ENCODE assay signal across 21 cellular contexts in the genomic region with DNA sequence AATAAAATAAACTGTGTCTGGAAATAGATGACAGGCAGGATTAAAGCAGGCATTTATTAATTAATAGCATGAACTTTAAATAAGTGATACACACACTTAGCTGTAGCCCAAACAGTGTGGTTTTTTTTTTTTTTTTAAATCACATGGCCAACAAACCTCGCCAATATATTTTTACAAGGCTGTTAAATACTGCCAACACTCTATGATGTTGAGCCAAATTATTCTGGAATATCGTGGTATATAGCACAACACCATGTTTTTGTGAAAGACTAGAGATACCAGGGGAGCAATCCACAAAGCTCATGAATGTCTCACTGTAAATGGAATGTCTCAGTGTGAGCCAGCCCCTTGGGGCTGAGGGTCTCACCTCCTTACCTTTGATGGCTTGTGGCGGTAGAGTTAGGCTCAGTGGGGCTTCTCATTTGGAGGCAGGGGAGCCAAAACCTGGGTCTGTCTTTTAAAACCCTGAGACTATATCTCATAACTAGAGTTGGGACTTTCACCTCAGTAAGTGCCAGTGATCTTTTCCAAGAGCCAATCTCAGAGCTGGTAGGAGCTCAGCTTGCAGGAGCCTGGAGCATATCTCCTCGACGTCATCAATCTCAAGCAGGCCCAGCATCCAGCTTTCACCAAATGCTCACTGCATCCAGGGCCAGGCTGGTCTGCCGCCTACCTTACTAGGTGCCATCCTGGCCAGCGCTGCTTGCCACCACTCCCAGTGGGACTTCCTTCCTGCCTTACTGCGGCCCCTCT.
"Had no signal": no experiment of that assay in that cellular context is flagged by ENCODE, and none has a peak within 500 bp of the region (broad histone marks: within the 10 kb centered on the region; RNA-seq: fewer than 3 reads in every experiment).

No MANE protein-coding gene starts in this region.

- H3K4me1 Mint-ChIP-seq: natural killer cell, T-cell had no signal

- H3K27ac Mint-ChIP-seq: activated naive CD4-positive, alpha-beta T cell treated with anti-CD3 and anti-CD28 coated beads for 36 hours; activated naive CD8-positive, alpha-beta T cell treated with anti-CD3 and anti-CD28 coated beads, Interleukin-2, amount 10 ng/mL, durations not matched to agents 7 days and 5 days; natural killer cell; stimulated activated naive CD8-positive, alpha-beta T cell treated with anti-CD3 and anti-CD28 coated beads, Interleukin-15, Interleukin-2, amounts not matched to agents 100 ng/mL and 50 ng/mL, for 24 hours; T-cell; T-helper 2 cell treated with Interferon-gamma antibody and Interleukin-4, amounts not matched to agents 5 μg/mL and 100 μg/mL, for 36 hours had no signal

- H3K9me3 Mint-ChIP-seq: activated naive CD4-positive, alpha-beta T cell treated with anti-CD3 and anti-CD28 coated beads for 36 hours; activated naive CD8-positive, alpha-beta T cell treated with anti-CD3 and anti-CD28 coated beads, Interleukin-2, amount 10 ng/mL, durations not matched to agents 7 days and 5 days; natural killer cell; stimulated activated naive CD8-positive, alpha-beta T cell treated with anti-CD3 and anti-CD28 coated beads, Interleukin-15, Interleukin-2, amounts not matched to agents 100 ng/mL and 50 ng/mL, for 24 hours; T-cell; T-helper 2 cell treated with Interferon-gamma antibody and Interleukin-4, amounts not matched to agents 5 μg/mL and 100 μg/mL, for 36 hours had no signal

- H3K4me3 ChIP-seq: breast epithelium, coronary artery, heart right ventricle, lung, ovary, prostate gland, tibial artery had no signal

- ATAC-seq: left colon, natural killer cell, T-cell had no signal

- H3K36me3 ChIP-seq: breast epithelium, heart right ventricle, ovary, prostate gland, tibial artery had no signal

- H3K9me3 ChIP-seq: breast epithelium, heart right ventricle, ovary, prostate gland, tibial artery had no signal

- H3K36me3 Mint-ChIP-seq: activated naive CD8-positive, alpha-beta T cell treated with anti-CD3 and anti-CD28 coated beads, Interleukin-2, amount 10 ng/mL, durations not matched to agents 7 days and 5 days; natural killer cell; T-cell had no signal

- H3K27me3 ChIP-seq: breast epithelium, heart right ventricle, ovary, tibial artery had no signal

- H3K4me3 Mint-ChIP-seq: activated naive CD4-positive, alpha-beta T cell treated with anti-CD3 and anti-CD28 coated beads for 36 hours; activated naive CD8-positive, alpha-beta T cell treated with anti-CD3 and anti-CD28 coated beads, Interleukin-2, amount 10 ng/mL, durations not matched to agents 7 days and 5 days; natural killer cell; stimulated activated naive CD8-positive, alpha-beta T cell treated with anti-CD3 and anti-CD28 coated beads, Interleukin-15, Interleukin-2, amounts not matched to agents 100 ng/mL and 50 ng/mL, for 24 hours; T-cell; T-helper 2 cell treated with Interferon-gamma antibody and Interleukin-4, amounts not matched to agents 5 μg/mL and 100 μg/mL, for 36 hours had no signal

- DNase-seq: activated CD4-positive, alpha-beta T cell treated with anti-CD3 and anti-CD28 coated beads for 1 hour; activated CD4-positive, alpha-beta T cell treated with anti-CD3 and anti-CD28 coated beads, Interleukin-2, amount 50 U/mL, for 4 hours; activated naive CD4-positive, alpha-beta T cell treated with anti-CD3 and anti-CD28 coated beads for 36 hours; activated naive CD8-positive, alpha-beta T cell treated with anti-CD3 and anti-CD28 coated beads, Interleukin-2, amount 10 ng/mL, durations not matched to agents 7 days and 5 days; activated T-cell treated with anti-CD3 and anti-CD28 coated beads, Interleukin-2, amount 50 U/mL, for 48 hours; amniotic stem cell; heart right ventricle; islet precursor cell; left colon; natural killer cell; ovary; stimulated activated CD4-positive, alpha-beta T cell treated with anti-CD3 and anti-CD28 coated beads, Interleukin-1b, Interleukin-23, amount 100 ng/mL, for 48 hours; T-cell; tibial artery had no signal

- H3K4me1 ChIP-seq: breast epithelium, prostate gland, tibial artery had no signal

- H3K27ac ChIP-seq: coronary artery, epithelial cell of prostate, ovary, prostate gland, tibial artery had no signal
